Comparison of ENCODE assay signal across 18 cellular contexts in genomic region chr2:239555566-239555895, GRCh38.
DNase-seq lines count a peak whose midpoint lies in the region.
"Had no signal": no experiment of that assay in that cellular context is flagged by ENCODE, and none has a peak within 500 bp of the region (broad histone marks: within the 10 kb centered on the region; RNA-seq: fewer than 3 reads in every experiment).

No MANE protein-coding gene starts in this region.

- H4K20me1 ChIP-seq in BLaER1 treated with 17β-estradiol and CSF1 and Interleukin-3, amounts not matched to agents 10 nM and 100 nM, result no peaks in the 10 kb centered on the region
- H4K20me1 ChIP-seq: BLaER1 had no signal

- DNase-seq in NK-92 treated with Interleukin-12 subunit alpha and Interleukin-12 subunit beta, amount 100 ng/mL, for 24 hours (lab: John Stamatoyannopoulos, UW), result peak; percentile 18
- no peak for DNase-seq in NK-92 (lab: John Stamatoyannopoulos, UW; ENCODE audit: unreplicated experiment)
- DNase-seq in NOMO-1 (lab: John Stamatoyannopoulos, UW; ENCODE audit: unreplicated experiment in 2 of 2), result peak; percentile 34 to 40
- DNase-seq in iris pigment epithelial cell (ENCODE audit: low read depth), result peak; percentile 20
- no peak for DNase-seq in NCI-H1694 (lab: John Stamatoyannopoulos, UW)
- no peak for DNase-seq in D341Med (ENCODE audit: low spot score)
- no peak for DNase-seq in NCI-H2171 treated with DMSO at 0.1 percent for 48 hours (lab: John Stamatoyannopoulos, UW)
- DNase-seq: DMS153, EL, H7, IMR-90, NCI-H1417 treated with DMSO at 0.1 percent for 48 hours, NCI-H2029 treated with DMSO at 0.1 percent for 48 hours, NCI-H510A treated with DMSO at 0.1 percent for 48 hours, OCI-M1 had no signal

- H3K4me3 ChIP-seq in BLaER1 treated with 17β-estradiol and CSF1 and Interleukin-3, amounts not matched to agents 10 nM and 100 nM, result no peak overlapping the region
- H3K4me3 ChIP-seq: BLaER1, SJSA1 had no signal

- no peaks in the 10 kb centered on the region for H3K9me3 ChIP-seq in BLaER1 treated with 17β-estradiol and CSF1 and Interleukin-3, amounts not matched to agents 10 nM and 100 nM (replicated peaks in 1 of 11)
- H3K9me3 ChIP-seq: BLaER1, SJSA1 had no signal

- H3K4me2 ChIP-seq in BLaER1 treated with 17β-estradiol and CSF1 and Interleukin-3, amounts not matched to agents 10 nM and 100 nM, result peak overlapping the region in 6 of 11 experiments; percentile 21 to 68 (median 35); a peak in 9 of 22 replicates

- peaks cover 0 to 21% (median 11%) of the 10 kb centered on the region in 10 experiments; a peak in 14 of 20 replicates for H3K4me1 ChIP-seq in BLaER1 treated with 17β-estradiol and CSF1 and Interleukin-3, amounts not matched to agents 10 nM and 100 nM
- H3K4me1 ChIP-seq: SJSA1 had no signal

- H3K27ac ChIP-seq in BLaER1 treated with 17β-estradiol and CSF1 and Interleukin-3, amounts not matched to agents 10 nM and 100 nM, result no peak overlapping the region
- H3K27ac ChIP-seq: BLaER1, SJSA1 had no signal

- H3K36me3 ChIP-seq in BLaER1 treated with 17β-estradiol and CSF1 and Interleukin-3, amounts not matched to agents 10 nM and 100 nM, result no peaks in the 10 kb centered on the region
- H3K36me3 ChIP-seq: BLaER1, SJSA1 had no signal

- no peak overlapping the region for H3K9ac ChIP-seq in BLaER1 treated with 17β-estradiol and CSF1 and Interleukin-3, amounts not matched to agents 10 nM and 100 nM
- H3K9ac ChIP-seq: BLaER1 had no signal

- no peaks in the 10 kb centered on the region for H3K27me3 ChIP-seq in BLaER1 treated with 17β-estradiol and CSF1 and Interleukin-3, amounts not matched to agents 10 nM and 100 nM
- H3K27me3 ChIP-seq: BLaER1 had no signal

Comparison
In these comparisons a context has a peak if more than half of its experiments do, and no peak if none do; other contexts are left out.
1. DNase-seq: peak in NK-92 treated with Interleukin-12 subunit alpha and Interleukin-12 subunit beta, amount 100 ng/mL, for 24 hours (single experiment), NOMO-1 (2 of 2) and iris pigment epithelial cell (single experiment); none in NK-92 (single experiment), NCI-H1694 (single experiment), D341Med (single experiment) and NCI-H2171 treated with DMSO at 0.1 percent for 48 hours (single experiment).